Comparison of ENCODE assay signal across 27 cellular contexts in genomic region chr5:171697591-171698102, GRCh38.
"Had no signal": no experiment of that assay in that cellular context is flagged by ENCODE, and none has a peak within 500 bp of the region (broad histone marks: within the 10 kb centered on the region; RNA-seq: fewer than 3 reads in every experiment).

No MANE protein-coding gene starts in this region.

- H3K27ac Mint-ChIP-seq: activated CD4-positive, alpha-beta memory T cell treated with anti-CD3 and anti-CD28 coated beads, Interleukin-2, amount 10 ng/mL, durations not matched to agents 7 days and 5 days; activated naive CD4-positive, alpha-beta T cell treated with anti-CD3 and anti-CD28 coated beads for 36 hours; activated naive CD8-positive, alpha-beta T cell; activated T-helper 17 cell treated with anti-CD3 and anti-CD28 coated beads, Interleukin-2, amount 50 U/mL, for 72 hours; T-helper 1 cell treated with Interleukin-12 subunit alpha and Interleukin-12 subunit beta and Interleukin-4 antibody, amounts not matched to agents 30 μg/mL and 1 μg/mL, for 36 hours had no signal

- H3K27ac ChIP-seq: brain microvascular endothelial cell, SJSA1 had no signal

- H3K9me3 ChIP-seq: SJSA1 had no signal

- H3K4me3 ChIP-seq: SJSA1 had no signal

- H3K36me3 ChIP-seq: brain microvascular endothelial cell, SJSA1 had no signal

- ATAC-seq: activated T-helper 17 cell treated with anti-CD3 and anti-CD28 coated beads, Interleukin-2, amount 50 U/mL, for 72 hours; Panc1; SK-N-SH treated with all-trans-retinoic acid at 6 μM for 48 hours had no signal

- H3K4me1 ChIP-seq: SJSA1 had no signal

- H3K4me1 Mint-ChIP-seq: activated CD4-positive, alpha-beta memory T cell treated with anti-CD3 and anti-CD28 coated beads, Interleukin-2, amount 10 ng/mL, durations not matched to agents 7 days and 5 days; activated T-helper 17 cell treated with anti-CD3 and anti-CD28 coated beads, Interleukin-2, amount 50 U/mL, for 72 hours had no signal

- DNase-seq: activated CD4-positive, alpha-beta memory T cell treated with anti-CD3 and anti-CD28 coated beads, Interleukin-2, amount 10 ng/mL, durations not matched to agents 7 days and 5 days; activated CD4-positive, alpha-beta T cell treated with anti-CD3 and anti-CD28 coated beads for 1 hour; activated CD4-positive, alpha-beta T cell treated with anti-CD3 and anti-CD28 coated beads, Interleukin-2, amount 50 U/mL, for 1 hour; activated gamma-delta T cell; activated naive CD4-positive, alpha-beta T cell treated with anti-CD3 and anti-CD28 coated beads for 36 hours; activated T-cell treated with anti-CD3 and anti-CD28 coated beads for 4 hours; activated T-cell treated with anti-CD3 and anti-CD28 coated beads, Interleukin-2, amount 50 U/mL, for 48 hours; amygdala; brain microvascular endothelial cell; caudate nucleus; Kasumi-1; KBM-7; NCI-H1105 treated with DMSO at 0.1 percent for 48 hours; NCI-H1436 treated with DMSO at 0.1 percent for 48 hours; NCI-H187; NCI-H2081; NCI-H446; NCI-H524 treated with DMSO at 0.1 percent for 48 hours; NCI-H774; OCI-M1; SHP77 had no signal

- H3K4me3 Mint-ChIP-seq: activated CD4-positive, alpha-beta memory T cell treated with anti-CD3 and anti-CD28 coated beads, Interleukin-2, amount 10 ng/mL, durations not matched to agents 7 days and 5 days; activated naive CD4-positive, alpha-beta T cell treated with anti-CD3 and anti-CD28 coated beads for 36 hours; activated naive CD8-positive, alpha-beta T cell; activated T-helper 17 cell treated with anti-CD3 and anti-CD28 coated beads, Interleukin-2, amount 50 U/mL, for 72 hours; T-helper 1 cell treated with Interleukin-12 subunit alpha and Interleukin-12 subunit beta and Interleukin-4 antibody, amounts not matched to agents 30 μg/mL and 1 μg/mL, for 36 hours had no signal

- H3K27me3 Mint-ChIP-seq: activated CD4-positive, alpha-beta memory T cell treated with anti-CD3 and anti-CD28 coated beads, Interleukin-2, amount 10 ng/mL, durations not matched to agents 7 days and 5 days; activated naive CD8-positive, alpha-beta T cell; activated T-helper 17 cell treated with anti-CD3 and anti-CD28 coated beads, Interleukin-2, amount 50 U/mL, for 72 hours had no signal

- H3K9me3 Mint-ChIP-seq: activated CD4-positive, alpha-beta memory T cell treated with anti-CD3 and anti-CD28 coated beads, Interleukin-2, amount 10 ng/mL, durations not matched to agents 7 days and 5 days; activated naive CD4-positive, alpha-beta T cell treated with anti-CD3 and anti-CD28 coated beads for 36 hours; activated T-helper 17 cell treated with anti-CD3 and anti-CD28 coated beads, Interleukin-2, amount 50 U/mL, for 72 hours; T-helper 1 cell treated with Interleukin-12 subunit alpha and Interleukin-12 subunit beta and Interleukin-4 antibody, amounts not matched to agents 30 μg/mL and 1 μg/mL, for 36 hours had no signal

- H3K36me3 Mint-ChIP-seq: activated naive CD8-positive, alpha-beta T cell had no signal

- H3K27me3 ChIP-seq: brain microvascular endothelial cell, SJSA1 had no signal
